20 cellular contexts compared by ENCODE assay signal in genomic region chr1:102838016-102838415, GRCh38.
A peak's percentile ranks its signal among the peaks of the same experiment; 100 is the strongest.
DNase-seq lines count a peak whose midpoint lies in the region; ATAC-seq and TF ChIP-seq lines count a peak whose summit lies in the region.
"Had no signal": no experiment of that assay in that cellular context is flagged by ENCODE, and none has a peak within 500 bp of the region (broad histone marks: within the 10 kb centered on the region; RNA-seq: fewer than 3 reads in every experiment).

No MANE protein-coding gene starts in this region.

- peak overlapping the region; percentile 12; the same call in 1 of the 2 replicates for H2BK120ac ChIP-seq in IMR-90 (ENCODE audit: low read depth, low read length)

- peak overlapping the region; percentile 17 for H2BK5ac ChIP-seq in IMR-90 (ENCODE audit: low read depth, low read length, poor library complexity, severe bottlenecking)

- H3K4me2 ChIP-seq in IMR-90 (ENCODE audit: low read depth, low read length), result peak overlapping the region; percentile 31; the same call in 1 of the 2 replicates
- H3K4me2 ChIP-seq: GM23338 had no signal

- H3K27ac ChIP-seq in IMR-90 (ENCODE audit: insufficient read depth, low read length) (no peak overlapping the region), epithelial cell of prostate (peak overlapping the region; percentile 9), right atrium auricular region (no peak overlapping the region)
- H3K27ac ChIP-seq: C4-2B had no signal

- in situ Hi-C loops in IMR-90 (cut with MboI; ENCODE audit: low sequenced_read_pairs), result no loop called here

- no CpG with 5 or more reads among the region's 4 CpGs for WGBS in IMR-90 (ENCODE audit: extremely low coverage in 2 of 2, insufficient read length in 1 of 2), 2 experiments

- no peak for TF ChIP-seq RAD21 in IMR-90 (IDR thresholded peaks at IDR 0.05; ENCODE audit: low read length)

- no peak overlapping the region for H3K14ac ChIP-seq in IMR-90 (replicated peaks; ENCODE audit: low read depth, low read length)

- H3K4me3 ChIP-seq in IMR-90 (ENCODE audit: insufficient read depth, low read depth, low read length), result no peak overlapping the region
- no peak overlapping the region for H3K4me3 ChIP-seq in right atrium auricular region
- H3K4me3 ChIP-seq: GM23338, K562 had no signal

- no peaks in the 10 kb centered on the region for H3K27me3 ChIP-seq in IMR-90 (ENCODE audit: control insufficient read depth, insufficient read depth, low read length)
- no peaks in the 10 kb centered on the region for H3K27me3 ChIP-seq in right atrium auricular region

- no peak for TF ChIP-seq CTCF in IMR-90 (conservative IDR thresholded peaks at IDR 0.05; ENCODE audit: low read depth, low read length)
- TF ChIP-seq CTCF in right atrium auricular region (IDR thresholded peaks at IDR 0.05), result no peak

- H3K4me1 ChIP-seq in IMR-90 (ENCODE audit: control insufficient read depth, insufficient read depth, low read length) (peaks cover 8% of the 10 kb centered on the region; the same call in 1 of the 2 replicates), right atrium auricular region (no peaks in the 10 kb centered on the region)

- H4K8ac ChIP-seq in IMR-90 (ENCODE audit: low read depth in 2 of 2, low read length in 2 of 2), result peak overlapping the region in 1 of 2 experiments; percentile 17; a peak in 1 of 4 replicates

- DNase-seq in EH (ENCODE audit: low read depth) (peak; percentile 54), IMR-90 (peak; percentile 22), epithelial cell of prostate (ENCODE audit: low read depth, low spot score) (no peak), myocyte (ENCODE audit: low read depth) (peak; percentile 25), DMS153 treated with DMSO at 0.1 percent for 48 hours (lab: John Stamatoyannopoulos, UW; ENCODE audit: unreplicated experiment) (no peak), right atrium auricular region (ENCODE audit: low spot score) (no peak)
- DNase-seq in activated T-cell treated with anti-CD3 and anti-CD28 coated beads, Interleukin-2, amount 50 U/mL, for 48 hours, result no peak
- DNase-seq: DMS79 treated with DMSO at 0.1 percent for 48 hours, MM.1S, NCI-H1048, NCI-H1417 treated with DMSO at 0.1 percent for 48 hours, NCI-H187, NCI-H446, NCI-H526 treated with DMSO at 0.1 percent for 48 hours, RPMI8226, SHP77 had no signal

- intact Hi-C loops in IMR-90 (cut with micrococcal nuclease), result no loop called here

- no peak overlapping the region for H4K91ac ChIP-seq in IMR-90 (ENCODE audit: insufficient read depth, low read depth, low read length)

- no peaks in the 10 kb centered on the region for H4K20me1 ChIP-seq in IMR-90 (ENCODE audit: insufficient read depth, low read length)

- no peak for TF ChIP-seq POLR2A in IMR-90 (IDR thresholded peaks at IDR 0.05; ENCODE audit: low read depth, low read length)

- no peak overlapping the region for H4K5ac ChIP-seq in IMR-90 (ENCODE audit: low read depth, low read length)

- H2AK5ac ChIP-seq in IMR-90 (ENCODE audit: low read depth, low read length), result no peak overlapping the region

- no peak overlapping the region for H3K9ac ChIP-seq in IMR-90 (ENCODE audit: low read depth, low read length)

- H2AK9ac ChIP-seq in IMR-90 (replicated peaks; ENCODE audit: low read depth, low read length, poor library complexity), result no peak overlapping the region

- ATAC-seq in IMR-90 (ENCODE audit: low read depth) (no peak), GM21825 (IDR thresholded peaks at IDR 0.05; ENCODE audit: unreplicated experiment) (no peak)
- ATAC-seq: GM23338, K562 had no signal

- H2BK15ac ChIP-seq in IMR-90 (ENCODE audit: low read depth, low read length), result no peak overlapping the region

- dilution Hi-C loops in IMR-90 (cut with HindIII; ENCODE audit: low sequenced_read_pairs, unreplicated experiment), result no loop called here

- POLR2A ChIA-PET in IMR-90 (lab: Charles Lee; ENCODE audit: unreplicated experiment), result no interaction called here

- no peak overlapping the region for H2AFZ ChIP-seq in IMR-90 (replicated peaks; ENCODE audit: low read length, poor library complexity)
- H2AFZ ChIP-seq: GM23338 had no signal

- CTCF ChIA-PET in IMR-90 (lab: Yijun Ruan, JAX), result no interaction called here

- H3K79me1 ChIP-seq in IMR-90 (ENCODE audit: low read depth in 1 of 2, low read length in 2 of 2), result no peaks in the 10 kb centered on the region

- H3K56ac ChIP-seq in IMR-90 (ENCODE audit: extremely low read depth, insufficient read depth, low read length), result no peak overlapping the region

- no peaks in the 10 kb centered on the region for H3K9me1 ChIP-seq in IMR-90 (ENCODE audit: insufficient read depth, low read length)

- no TSS peak for BruUV-seq in IMR-90 (replicated peaks; lab: Mats Ljungman, UMichigan)

- H3K23ac ChIP-seq in IMR-90 (ENCODE audit: low read depth, low read length), result no peak overlapping the region

- H3K4ac ChIP-seq in IMR-90 (ENCODE audit: low read depth, low read length), result no peak overlapping the region

- H3K9me3 ChIP-seq in IMR-90 (ENCODE audit: control insufficient read depth, insufficient read depth, low read length) (no peaks in the 10 kb centered on the region), right atrium auricular region (no peaks in the 10 kb centered on the region)

- H3K36me3 ChIP-seq in IMR-90 (ENCODE audit: control insufficient read depth, insufficient read depth, low read length) (no peaks in the 10 kb centered on the region), right atrium auricular region (no peaks in the 10 kb centered on the region)

- no peak overlapping the region for H2BK20ac ChIP-seq in IMR-90 (ENCODE audit: low read depth, low read length)

- no peak overlapping the region for H3K18ac ChIP-seq in IMR-90 (ENCODE audit: low read depth, low read length)

TF ChIP-seq in IMR-90, 13 proteins besides CTCF, POLR2A, EP300 and RAD21:
- no peak for TF ChIP-seq RFX5 (IDR thresholded peaks at IDR 0.05; ENCODE audit: low read depth, low read length)
- TF ChIP-seq CEBPB (IDR thresholded peaks at IDR 0.05; ENCODE audit: low read depth, low read length), result no peak
- TF ChIP-seq RCOR1 (IDR thresholded peaks at IDR 0.05; ENCODE audit: insufficient replicate concordance, low read length), result no peak
- no peak for TF ChIP-seq MAFK (IDR thresholded peaks at IDR 0.05; ENCODE audit: low read depth, low read length)
- TF ChIP-seq CHD1 (IDR thresholded peaks at IDR 0.05; ENCODE audit: low read depth, low read length), result no peak
- no peak for TF ChIP-seq ELK1 (IDR thresholded peaks at IDR 0.05; ENCODE audit: borderline replicate concordance, low read depth, low read length)

Comparison
In these comparisons a context has a peak if more than half of its experiments do, and no peak if none do; other contexts are left out.
1. DNase-seq: peak in EH (single experiment), IMR-90 (single experiment) and myocyte (single experiment); none in epithelial cell of prostate (single experiment), DMS153 treated with DMSO at 0.1 percent for 48 hours (single experiment), activated T-cell treated with anti-CD3 and anti-CD28 coated beads, Interleukin-2, amount 50 U/mL, for 48 hours (0 of 2) and right atrium auricular region (single experiment).